ENCODE assay signal across 1 cellular context in genomic region chr9:3793363-3793762, GRCh38.
TF ChIP-seq lines count a peak whose summit lies in the region.

No MANE protein-coding gene starts in this region.

TF ChIP-seq in IMR-90, 13 proteins besides CTCF, POLR2A, EP300 and RAD21 (continued from another document):
- TF ChIP-seq MAZ (IDR thresholded peaks at IDR 0.05; ENCODE audit: borderline replicate concordance, low read depth, low read length) (no peak), RFX5 (IDR thresholded peaks at IDR 0.05; ENCODE audit: low read depth, low read length) (no peak), MAFK (IDR thresholded peaks at IDR 0.05; ENCODE audit: low read depth, low read length) (no peak), USF2 (IDR thresholded peaks at IDR 0.05; ENCODE audit: low read depth, low read length) (no peak), MXI1 (IDR thresholded peaks at IDR 0.05; ENCODE audit: borderline replicate concordance, low read depth, low read length) (no peak), CHD1 (IDR thresholded peaks at IDR 0.05; ENCODE audit: low read depth, low read length) (no peak)
